Comparison of ENCODE assay signal across 8 cellular contexts in the genomic region with DNA sequence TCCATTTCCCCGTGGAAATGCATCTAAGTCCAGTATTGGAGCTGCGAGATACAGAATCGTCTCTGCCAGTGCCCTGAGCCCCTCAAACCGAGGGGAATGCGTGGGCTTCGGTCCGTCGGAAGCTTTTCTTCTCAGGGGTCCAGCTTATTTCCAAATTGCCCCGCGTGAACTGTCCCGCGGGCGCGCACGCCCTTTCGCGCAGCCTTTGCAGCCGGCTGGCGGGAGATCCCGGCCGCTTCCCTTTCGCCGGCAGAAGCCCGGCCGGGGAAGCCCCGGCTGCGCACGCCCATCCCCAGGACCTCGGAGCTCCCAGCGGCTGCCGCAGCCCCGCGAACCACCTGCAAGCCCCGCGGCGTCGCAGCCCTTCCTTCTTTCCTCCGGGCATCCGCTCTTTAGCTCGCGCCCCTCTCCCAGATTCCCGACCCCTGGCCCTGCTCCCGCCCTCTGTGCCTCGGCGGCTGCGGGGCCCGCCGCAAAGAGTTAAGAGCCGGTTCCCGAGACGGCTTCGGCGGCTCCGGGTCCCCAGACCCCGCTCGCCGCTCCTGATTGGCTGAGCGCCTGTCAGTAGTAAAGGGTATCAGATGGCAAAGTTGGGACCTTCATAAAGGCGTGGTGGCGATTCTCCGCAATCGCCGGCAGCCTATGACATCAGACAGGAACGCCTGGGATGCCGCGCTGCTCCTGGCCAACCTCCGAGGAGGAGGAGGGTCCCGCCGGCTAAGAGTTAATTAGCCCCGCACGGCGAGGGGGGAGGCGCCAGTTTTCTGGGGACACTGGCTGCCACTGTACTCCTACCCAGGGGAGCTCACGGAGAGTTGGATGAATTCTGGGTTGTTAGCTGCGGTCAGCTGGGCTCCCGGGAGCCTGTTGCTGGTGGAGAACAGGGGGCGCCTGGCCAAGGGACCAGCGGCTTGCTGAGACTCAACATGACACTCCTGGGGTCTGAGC. TPM values are rescaled to one million over a fixed set of nuclear protein-coding genes. Genes with fewer than 3 reads are reported as not detected.
DNase-seq lines count a peak whose midpoint lies in the region; ATAC-seq, FAIRE-seq and TF ChIP-seq lines count a peak whose summit lies in the region.

A gene with protein sequence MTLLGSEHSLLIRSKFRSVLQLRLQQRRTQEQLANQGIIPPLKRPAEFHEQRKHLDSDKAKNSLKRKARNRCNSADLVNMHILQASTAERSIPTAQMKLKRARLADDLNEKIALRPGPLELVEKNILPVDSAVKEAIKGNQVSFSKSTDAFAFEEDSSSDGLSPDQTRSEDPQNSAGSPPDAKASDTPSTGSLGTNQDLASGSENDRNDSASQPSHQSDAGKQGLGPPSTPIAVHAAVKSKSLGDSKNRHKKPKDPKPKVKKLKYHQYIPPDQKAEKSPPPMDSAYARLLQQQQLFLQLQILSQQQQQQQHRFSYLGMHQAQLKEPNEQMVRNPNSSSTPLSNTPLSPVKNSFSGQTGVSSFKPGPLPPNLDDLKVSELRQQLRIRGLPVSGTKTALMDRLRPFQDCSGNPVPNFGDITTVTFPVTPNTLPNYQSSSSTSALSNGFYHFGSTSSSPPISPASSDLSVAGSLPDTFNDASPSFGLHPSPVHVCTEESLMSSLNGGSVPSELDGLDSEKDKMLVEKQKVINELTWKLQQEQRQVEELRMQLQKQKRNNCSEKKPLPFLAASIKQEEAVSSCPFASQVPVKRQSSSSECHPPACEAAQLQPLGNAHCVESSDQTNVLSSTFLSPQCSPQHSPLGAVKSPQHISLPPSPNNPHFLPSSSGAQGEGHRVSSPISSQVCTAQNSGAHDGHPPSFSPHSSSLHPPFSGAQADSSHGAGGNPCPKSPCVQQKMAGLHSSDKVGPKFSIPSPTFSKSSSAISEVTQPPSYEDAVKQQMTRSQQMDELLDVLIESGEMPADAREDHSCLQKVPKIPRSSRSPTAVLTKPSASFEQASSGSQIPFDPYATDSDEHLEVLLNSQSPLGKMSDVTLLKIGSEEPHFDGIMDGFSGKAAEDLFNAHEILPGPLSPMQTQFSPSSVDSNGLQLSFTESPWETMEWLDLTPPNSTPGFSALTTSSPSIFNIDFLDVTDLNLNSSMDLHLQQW (plus strand): TSS at position 628 of the 948 bp plus-strand sequence. CDS start 299 bp downstream, at position 927.

- H3K9me3 ChIP-seq in endothelial cell of umbilical vein (replicated peaks; ENCODE audit: control insufficient read depth, insufficient read depth, low read length) (no peaks in the 10 kb centered on the region), mucosa of descending colon (no peaks in the 10 kb centered on the region)

- H3K4me3 ChIP-seq in ACC112 (ENCODE audit: low read depth, low read length) (peak within 1 kb of the TSS; percentile 79), endothelial cell of umbilical vein (replicated peaks in 1 of 3; ENCODE audit: insufficient read depth in 1 of 3, low read depth in 1 of 3, low read length in 3 of 3) (no peak within 1 kb of the TSS), mucosa of descending colon (no peak within 1 kb of the TSS)

- ATAC-seq in HG02852 (IDR thresholded peaks at IDR 0.05; ENCODE audit: unreplicated experiment), result peak; percentile 54
- peak; percentile 72 for ATAC-seq in mucosa of descending colon

- no peak within 1 kb of the TSS for H3K27ac ChIP-seq in ACC112 (ENCODE audit: low read depth, low read length)
- no peak within 1 kb of the TSS for H3K27ac ChIP-seq in endothelial cell of umbilical vein (ENCODE audit: insufficient read depth, low read depth, low read length)

- TF ChIP-seq CTCF in endothelial cell of umbilical vein (IDR thresholded peaks at IDR 0.05; ENCODE audit: extremely low read depth in 1 of 2, insufficient read depth in 1 of 2, low read depth in 1 of 2, low read length in 2 of 2), result no peak
- TF ChIP-seq CTCF in mucosa of descending colon (IDR thresholded peaks at IDR 0.05), result no peak

- DNase-seq in endothelial cell of umbilical vein (ENCODE audit: low read depth, low spot score) (no peak), mucosa of descending colon (peak in 2 of 3 donors; percentile 12 to 46), NCI-H446 (lab: John Stamatoyannopoulos, UW) (no peak), LoVo (ENCODE audit: low spot score) (no peak)
- no peak for DNase-seq in stimulated activated naive CD4-positive, alpha-beta T cell (lab: John Stamatoyannopoulos, UW)
- DNase-seq in effector CD4-positive, alpha-beta T cell, result no peak

- H2AFZ ChIP-seq in ACC112 (ENCODE audit: low read length, unreplicated experiment) (peak within 1 kb of the TSS; percentile 72), endothelial cell of umbilical vein (ENCODE audit: low read depth, low read length) (no peak within 1 kb of the TSS)

- H3K27me3 ChIP-seq in ACC112 (ENCODE audit: insufficient read depth, low read length), result peaks cover 35% of the 10 kb centered on the region
- H3K27me3 ChIP-seq in endothelial cell of umbilical vein (ENCODE audit: control insufficient read depth in 2 of 2, insufficient read depth in 2 of 2, low read length in 2 of 2), result peaks cover 14 to 18% of the 10 kb centered on the region in 2 experiments

- H3K9ac ChIP-seq in endothelial cell of umbilical vein (replicated peaks; ENCODE audit: extremely low read depth, insufficient read depth, low read length), result no peak within 1 kb of the TSS

- H3K4me1 ChIP-seq in ACC112 (ENCODE audit: control insufficient read depth, insufficient read depth, low read length, unreplicated experiment) (no peaks in the 10 kb centered on the region), endothelial cell of umbilical vein (ENCODE audit: control insufficient read depth, extremely low read depth, insufficient read depth, low read length) (no peaks in the 10 kb centered on the region), mucosa of descending colon (ENCODE audit: low read depth) (peaks cover 7% of the 10 kb centered on the region)

- no peaks in the 10 kb centered on the region for H4K20me1 ChIP-seq in endothelial cell of umbilical vein (replicated peaks; ENCODE audit: control insufficient read depth, extremely low read depth, insufficient read depth, low read length)

- no peaks in the 10 kb centered on the region for H3K36me3 ChIP-seq in ACC112 (ENCODE audit: insufficient read depth, low read length)
- no peaks in the 10 kb centered on the region for H3K36me3 ChIP-seq in endothelial cell of umbilical vein (ENCODE audit: control insufficient read depth in 2 of 2, extremely low read depth in 1 of 2, insufficient read depth in 2 of 2, low read length in 2 of 2)
- H3K36me3 ChIP-seq in mucosa of descending colon (ENCODE audit: low read depth), result no peaks in the 10 kb centered on the region

- intact Hi-C loops in endothelial cell of umbilical vein (cut with micrococcal nuclease) (loop anchor here (5.0 kb wide), 1 partner anchor 323 kb away; no protein-coding TSS in a partner anchor), mucosa of descending colon (cut with DNase I, micrococcal nuclease) (loop anchor here (5.0 to 10.0 kb wide), 2 partner anchors 241 to 408 kb away; no protein-coding TSS in a partner anchor)

- H3K4me2 ChIP-seq in endothelial cell of umbilical vein (ENCODE audit: insufficient read depth, low read length), result no peak within 1 kb of the TSS

- TF ChIP-seq POLR2A in endothelial cell of umbilical vein (IDR thresholded peaks at IDR 0.05; ENCODE audit: low read depth, low read length), result no peak

- CTCF ChIA-PET in endothelial cell of umbilical vein (lab: Charles Lee), result interaction anchor here (2.3 kb wide), 1 partner anchor 407 kb away, joined by 12 read pairs; no protein-coding TSS in a partner anchor

- no peak for FAIRE-seq in endothelial cell of umbilical vein (lab: Jason Lieb, UNC)

- POLR2A ChIA-PET in endothelial cell of umbilical vein (lab: Charles Lee), result no interaction called here

- no peaks in the 10 kb centered on the region for H3K9me1 ChIP-seq in endothelial cell of umbilical vein (replicated peaks; ENCODE audit: control insufficient read depth, extremely low read depth, insufficient read depth, low read length)

- H3K79me2 ChIP-seq in ACC112 (ENCODE audit: control insufficient read depth, insufficient read depth, low read length, unreplicated experiment) (no peaks in the 10 kb centered on the region), endothelial cell of umbilical vein (ENCODE audit: control insufficient read depth, insufficient read depth, low read length) (no peaks in the 10 kb centered on the region)

- no TSS peak for BruUV-seq in endothelial cell of umbilical vein (replicated peaks; lab: Mats Ljungman, UMichigan)

- dilution Hi-C loops in endothelial cell of umbilical vein (cut with MboI; ENCODE audit: extremely low pct_ligation_motif_present, low sequenced_read_pairs), result no loop called here

TF ChIP-seq in endothelial cell of umbilical vein, 7 proteins besides CTCF, POLR2A, EP300 and RAD21:
- peak; percentile 69 for TF ChIP-seq EZH2 (IDR thresholded peaks at IDR 0.05; ENCODE audit: borderline replicate concordance, low read depth, low read length, severe bottlenecking)
- TF ChIP-seq POLR2AphosphoS5 (IDR thresholded peaks at IDR 0.05; ENCODE audit: insufficient read depth, low read depth, low read length), result no peak
TF ChIP-seq in endothelial cell of umbilical vein: peak in this region for 1.

RNA-seq across cellular contexts. Expression of the gene that starts here (rescaled TPM):
- total RNA-seq in endothelial cell of umbilical vein (not detected in 2 replicates), mucosa of descending colon (100 to 1,000 TPM in 1 of 3 donors, 1 to 10 TPM in 2; 2.8 to 136 (median 9.4) TPM)
- polyA plus RNA-seq in endothelial cell of umbilical vein, result not detected in 2 replicates
- not detected in 2 replicates for polyA plus RNA-seq in endothelial cell of umbilical vein (2011; cell fraction: cytosol; rRNA removed)
- polyA plus RNA-seq in endothelial cell of umbilical vein (2011; cell fraction: nucleus; rRNA removed), result not detected in 2 replicates
- not detected in 2 replicates for polyA plus RNA-seq in endothelial cell of umbilical vein (2012)
- not detected in 2 replicates for polyA minus RNA-seq in endothelial cell of umbilical vein
- polyA minus RNA-seq in endothelial cell of umbilical vein (2011; cell fraction: cytosol; rRNA and poly(A)+ RNA removed), result not detected
- not detected in 2 replicates for polyA minus RNA-seq in endothelial cell of umbilical vein (2011; cell fraction: nucleus; rRNA and poly(A)+ RNA removed)

Comparison
In these comparisons a context has a peak if more than half of its experiments do, and no peak if none do; other contexts are left out.
1. DNase-seq: peak in mucosa of descending colon (2 of 3); none in endothelial cell of umbilical vein (single experiment), stimulated activated naive CD4-positive, alpha-beta T cell (0 of 6), NCI-H446 (0 of 2), LoVo (single experiment) and effector CD4-positive, alpha-beta T cell (single experiment).